19 cellular contexts compared by ENCODE assay signal in the genomic region with DNA sequence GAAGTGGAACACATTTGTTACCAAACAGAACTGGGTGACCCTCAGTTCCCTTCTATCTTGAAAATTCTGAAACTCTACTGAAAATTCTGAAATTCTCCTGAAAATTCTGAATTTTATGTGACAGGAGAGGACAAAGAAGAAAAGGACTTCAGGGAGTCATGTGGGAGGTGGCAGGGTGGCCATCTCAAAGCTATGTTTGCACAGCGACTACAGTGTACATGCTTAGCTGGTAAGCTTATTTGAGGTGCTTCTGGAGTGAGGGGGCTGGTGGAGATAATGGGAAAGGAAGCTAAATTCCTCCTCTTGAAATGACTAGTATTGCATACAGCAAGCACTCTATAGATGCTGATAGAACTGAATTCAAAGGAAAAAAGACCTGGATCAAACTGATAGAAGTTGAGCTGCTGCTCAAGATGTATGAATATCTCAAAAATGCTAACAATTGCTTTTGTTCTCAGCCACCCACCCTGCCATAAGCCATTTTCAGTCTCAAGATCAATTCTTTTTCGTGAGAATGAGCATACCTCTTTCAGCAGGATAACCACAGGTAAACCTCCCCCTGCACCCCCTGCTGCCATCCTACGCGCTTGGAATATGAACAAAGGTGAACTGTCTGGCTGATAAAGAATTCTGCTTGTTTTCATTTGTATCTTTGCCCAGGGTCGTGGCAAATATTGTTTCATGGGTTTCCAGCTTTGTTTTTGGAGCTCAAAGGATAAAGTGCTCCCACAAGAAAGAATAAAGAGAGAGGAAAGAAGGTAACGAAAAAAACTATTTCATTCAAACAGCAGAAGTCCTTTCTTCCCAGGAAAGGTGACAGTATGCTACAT.
"Had no signal": no experiment of that assay in that cellular context is flagged by ENCODE, and none has a peak within 500 bp of the region (broad histone marks: within the 10 kb centered on the region; RNA-seq: fewer than 3 reads in every experiment).

No MANE protein-coding gene starts in this region.

- H3K36me3 Mint-ChIP-seq: brain, neural progenitor cell had no signal

- DNase-seq: activated CD4-positive, alpha-beta T cell treated with anti-CD3 and anti-CD28 coated beads, Interleukin-2, amount 10 ng/mL, durations not matched to agents 7 days and 5 days; activated T-cell treated with anti-CD3 and anti-CD28 coated beads for 4 hours; amygdala; central memory CD4-positive, alpha-beta T cell; effector CD4-positive, alpha-beta T cell; esophagus squamous epithelium; hypothalamus; left ventricle myocardium superior; mesendoderm; sigmoid colon; spleen; stimulated activated naive CD8-positive, alpha-beta T cell treated with anti-CD3 and anti-CD28 coated beads, Interleukin-15, amount 100 ng/mL, for 72 hours; SW 1271; testis; upper lobe of right lung had no signal

- H3K4me3 ChIP-seq: coronary artery, esophagus squamous epithelium, neural progenitor cell, sigmoid colon, spleen, testis, upper lobe of right lung had no signal

- H3K27ac ChIP-seq: coronary artery, esophagus squamous epithelium, neural progenitor cell, sigmoid colon, spleen, upper lobe of right lung had no signal

- H3K4me1 ChIP-seq: neural progenitor cell had no signal

- H3K9me3 ChIP-seq: esophagus squamous epithelium, sigmoid colon, spleen, testis, upper lobe of right lung had no signal

- H3K36me3 ChIP-seq: esophagus squamous epithelium, neural progenitor cell, sigmoid colon, spleen, upper lobe of right lung had no signal

- H3K27me3 Mint-ChIP-seq: activated CD4-positive, alpha-beta T cell treated with anti-CD3 and anti-CD28 coated beads, Interleukin-2, amount 10 ng/mL, durations not matched to agents 7 days and 5 days; stimulated activated naive CD8-positive, alpha-beta T cell treated with anti-CD3 and anti-CD28 coated beads, Interleukin-15, amount 100 ng/mL, for 72 hours had no signal

- H3K4me3 Mint-ChIP-seq: activated CD4-positive, alpha-beta T cell treated with anti-CD3 and anti-CD28 coated beads, Interleukin-2, amount 10 ng/mL, durations not matched to agents 7 days and 5 days; brain; neural progenitor cell; stimulated activated naive CD8-positive, alpha-beta T cell treated with anti-CD3 and anti-CD28 coated beads, Interleukin-15, amount 100 ng/mL, for 72 hours had no signal

- H3K27ac Mint-ChIP-seq: activated CD4-positive, alpha-beta T cell treated with anti-CD3 and anti-CD28 coated beads, Interleukin-2, amount 10 ng/mL, durations not matched to agents 7 days and 5 days; activated naive CD4-positive, alpha-beta T cell treated with anti-CD3 and anti-CD28 coated beads, Interleukin-2, amount 50 U/mL, for 72 hours; brain; neural progenitor cell; stimulated activated naive CD8-positive, alpha-beta T cell treated with anti-CD3 and anti-CD28 coated beads, Interleukin-15, amount 100 ng/mL, for 72 hours had no signal

- H3K9me3 Mint-ChIP-seq: activated naive CD4-positive, alpha-beta T cell treated with anti-CD3 and anti-CD28 coated beads, Interleukin-2, amount 50 U/mL, for 72 hours; brain; neural progenitor cell; stimulated activated naive CD8-positive, alpha-beta T cell treated with anti-CD3 and anti-CD28 coated beads, Interleukin-15, amount 100 ng/mL, for 72 hours had no signal

- H3K27me3 ChIP-seq: esophagus squamous epithelium, neural progenitor cell, sigmoid colon, spleen, testis, upper lobe of right lung had no signal

- ATAC-seq: activated naive CD4-positive, alpha-beta T cell treated with anti-CD3 and anti-CD28 coated beads, Interleukin-2, amount 50 U/mL, for 72 hours; left ventricle myocardium superior; stimulated activated naive CD8-positive, alpha-beta T cell treated with anti-CD3 and anti-CD28 coated beads, Interleukin-15, amount 100 ng/mL, for 72 hours; upper lobe of right lung had no signal
